Comparison of ENCODE assay signal across 13 cellular contexts in genomic region chr3:157290761-157291160, GRCh38.
DNase-seq lines count a peak whose midpoint lies in the region; ATAC-seq and TF ChIP-seq lines count a peak whose summit lies in the region.
"Had no signal": no experiment of that assay in that cellular context is flagged by ENCODE, and none has a peak within 500 bp of the region (broad histone marks: within the 10 kb centered on the region; RNA-seq: fewer than 3 reads in every experiment).

No MANE protein-coding gene starts in this region.

- H3K4me3 ChIP-seq in adipocyte (ENCODE audit: low read length) (no peak overlapping the region), foreskin fibroblast (ENCODE audit: low read depth in 1 of 2, low read length in 2 of 2) (no peak overlapping the region)

- H3K36me3 ChIP-seq in adipocyte (ENCODE audit: control insufficient read depth, insufficient read depth, low read length, severe bottlenecking): no peaks in the 10 kb centered on the region

- H3K27me3 ChIP-seq in adipocyte (replicated peaks; ENCODE audit: control insufficient read depth, insufficient read depth, low read length): no peaks in the 10 kb centered on the region

- ATAC-seq in HG02981 (IDR thresholded peaks at IDR 0.05; ENCODE audit: unreplicated experiment): no peak
- ATAC-seq: HCT116; natural killer cell treated with Interleukin-12 subunit alpha and Interleukin-12 subunit beta and Interleukin-15 and Interleukin-18, amount 100 ng/mL, for 72 hours; stimulated activated naive CD8-positive, alpha-beta T cell treated with anti-CD3 and anti-CD28 coated beads, Interleukin-15, amount 100 ng/mL, for 72 hours had no signal

- H3K9me3 ChIP-seq in adipocyte (ENCODE audit: control insufficient read depth, low read length): no peaks in the 10 kb centered on the region

- TF ChIP-seq CTCF in foreskin fibroblast (IDR thresholded peaks at IDR 0.05; ENCODE audit: low read depth, low read length): no peak

- H3K4me1 ChIP-seq in adipocyte (ENCODE audit: control insufficient read depth, insufficient read depth, low read length): peaks cover 72% of the 10 kb centered on the region

- DNase-seq in GM04504 (ENCODE audit: low read depth) (peak; percentile 87), adipocyte (ENCODE audit: low read depth) (peak; percentile 95), foreskin fibroblast (peak; percentile 76 to 92), stromal cell of bone marrow (ENCODE audit: low read depth) (peak; percentile 66), NCI-H2171 treated with DMSO at 0.1 percent for 48 hours (lab: John Stamatoyannopoulos, UW) (no peak)
- no peak for DNase-seq in central memory CD4-positive, alpha-beta T cell
- DNase-seq: activated CD4-positive, alpha-beta T cell treated with anti-CD3 and anti-CD28 coated beads, Interleukin-2, amount 50 U/mL, for 4 hours; NCI-H146; SHP77; stimulated activated naive CD8-positive, alpha-beta T cell treated with anti-CD3 and anti-CD28 coated beads, Interleukin-15, amount 100 ng/mL, for 72 hours had no signal

- H3K9ac ChIP-seq in adipocyte (ENCODE audit: low read length): peak overlapping the region; percentile 88

Comparison
In these comparisons a context has a peak if more than half of its experiments do, and no peak if none do; other contexts are left out.
1. DNase-seq: peak in GM04504 (single experiment), adipocyte (single experiment), foreskin fibroblast (2 of 2) and stromal cell of bone marrow (single experiment); none in central memory CD4-positive, alpha-beta T cell (single experiment) and NCI-H2171 treated with DMSO at 0.1 percent for 48 hours (single experiment).